In the genomic region with DNA sequence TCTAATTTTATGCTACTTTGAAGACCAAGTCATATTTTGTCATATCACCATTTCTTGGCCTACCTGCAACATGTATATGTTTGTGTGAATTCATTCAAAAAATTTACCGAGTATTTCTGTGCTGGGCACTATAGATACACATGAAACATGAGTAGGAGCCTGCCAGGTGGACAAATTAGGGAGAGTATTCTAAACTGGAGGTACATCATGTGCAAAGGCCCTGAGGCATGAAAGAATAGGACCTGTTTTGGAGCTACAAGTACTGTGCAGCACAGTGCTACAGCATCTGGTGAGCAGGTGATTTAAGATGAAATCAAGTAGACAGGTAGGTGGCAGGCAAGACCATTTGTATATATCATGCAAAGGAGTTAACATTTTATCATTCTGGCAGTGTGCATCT, we compare ENCODE assay signal across 37 cellular contexts.
DNase-seq lines count a peak whose midpoint lies in the region; ATAC-seq, FAIRE-seq and TF ChIP-seq lines count a peak whose summit lies in the region.
"Had no signal": no experiment of that assay in that cellular context is flagged by ENCODE, and none has a peak within 500 bp of the region (broad histone marks: within the 10 kb centered on the region; RNA-seq: fewer than 3 reads in every experiment).

No MANE protein-coding gene starts in this region.

- H3K9me3 ChIP-seq in HEK293 (ENCODE audit: control insufficient read depth, insufficient read depth, low read depth, low read length), result no peaks in the 10 kb centered on the region
- no peaks in the 10 kb centered on the region for H3K9me3 ChIP-seq in K562 (replicated peaks; ENCODE audit: control insufficient read depth, insufficient read depth, low read depth, low read length)
- H3K9me3 ChIP-seq in heart right ventricle, result peaks cover 0 to 8% (median 0%) of the 10 kb centered on the region in 11 donors
- no peaks in the 10 kb centered on the region for H3K9me3 ChIP-seq in esophagus squamous epithelium
- H3K9me3 ChIP-seq: A549, BE2C, BLaER1 had no signal

- POLR2A ChIA-PET in HEK293 (lab: Yijun Ruan, JAX), result no interaction called here
- POLR2A ChIA-PET in K562 (lab: Yijun Ruan, JAX), result interaction anchor here (0.6 kb wide), 2 partner anchors 48 to 464 kb away, joined by 3 to 4 read pairs; no protein-coding TSS in a partner anchor
- POLR2A ChIA-PET in naive thymus-derived CD8-positive, alpha-beta T cell (lab: Charles Lee), result no interaction called here

- TF ChIP-seq RAD21 in K562 (CRISPR knock-in tag; conservative IDR thresholded peaks at IDR 0.05 in 1 of 2, IDR thresholded peaks at IDR 0.05 in 1 of 2), result no peak

- H3K4me3 Mint-ChIP-seq in naive thymus-derived CD8-positive, alpha-beta T cell, result no peak overlapping the region
- H3K4me3 Mint-ChIP-seq: B cell; CD14-positive monocyte; CD4-positive, alpha-beta memory T cell; CD4-positive, alpha-beta T cell; CD4-positive, CD25-positive, alpha-beta regulatory T cell; CD8-positive, alpha-beta memory T cell; CD8-positive, alpha-beta T cell had no signal

- H3K9ac ChIP-seq in K562 (ENCODE audit: insufficient read depth in 1 of 2, low read depth in 2 of 2, low read length in 2 of 2), result no peak overlapping the region
- H3K9ac ChIP-seq: BLaER1; BLaER1 treated with 17β-estradiol and CSF1 and Interleukin-3, amounts not matched to agents 10 nM and 100 nM had no signal

- H3K4me1 ChIP-seq in HEK293 (ENCODE audit: control insufficient read depth, insufficient read depth, low read length) (no peaks in the 10 kb centered on the region), K562 (replicated peaks in 1 of 2; ENCODE audit: control insufficient read depth in 2 of 2, insufficient read depth in 2 of 2, low read length in 2 of 2) (no peaks in the 10 kb centered on the region), urinary bladder (ENCODE audit: insufficient read depth) (no peaks in the 10 kb centered on the region), heart right ventricle (no peaks in the 10 kb centered on the region), esophagus squamous epithelium (no peaks in the 10 kb centered on the region)
- H3K4me1 ChIP-seq: A549; BE2C; BLaER1; BLaER1 treated with 17β-estradiol and CSF1 and Interleukin-3, amounts not matched to agents 10 nM and 100 nM; Caco-2 had no signal

- BruUV-seq in K562 (replicated peaks; lab: Mats Ljungman, UMichigan), result no TSS peak

- WGBS in K562 (ENCODE audit: insufficient coverage, low coverage, missing lambda C conversion rate), result 0% methylated on average over 1 of the region's 1 CpG
- 88% methylated on average over 1 of the region's 1 CpG for WGBS in urinary bladder
- 96 to 97% methylated on average over 1 of the region's 1 CpG for WGBS in heart right ventricle, 2 donors
- WGBS in esophagus squamous epithelium, 2 donors, result 89 to 100% methylated on average over 1 of the region's 1 CpG

- TF ChIP-seq EP300 in K562 (IDR thresholded peaks at IDR 0.05; ENCODE audit: low read length), result no peak

- DNase-seq in NCI-H69 (lab: John Stamatoyannopoulos, UW) (peak; percentile 6), K562 (ENCODE audit: extremely low read depth in 1 of 4, low spot score in 3 of 4) (no peak), heart right ventricle (no peak), esophagus squamous epithelium (lab: John Stamatoyannopoulos, UW) (no peak)
- DNase-seq in naive thymus-derived CD8-positive, alpha-beta T cell, result no peak
- DNase-seq: 8988T; ACHN; AML-193; BE2C; C1 segment of cervical spinal cord; Caco-2; Calu3; CD4-positive, alpha-beta memory T cell; CD4-positive, alpha-beta T cell; CD4-positive, CD25-positive, alpha-beta regulatory T cell; CD8-positive, alpha-beta memory T cell; CD8-positive, alpha-beta T cell; COR-L47; DMS 273 treated with DMSO at 0.1 percent for 48 hours; DMS153; DMS53; DMS79; DMS79 treated with DMSO at 0.1 percent for 48 hours; DND-41; EL had no signal

- H3K27ac Mint-ChIP-seq in naive thymus-derived CD8-positive, alpha-beta T cell, result no peak overlapping the region
- H3K27ac Mint-ChIP-seq: B cell; CD14-positive monocyte; CD4-positive, alpha-beta memory T cell; CD4-positive, alpha-beta T cell; CD4-positive, CD25-positive, alpha-beta regulatory T cell; CD8-positive, alpha-beta memory T cell; CD8-positive, alpha-beta T cell had no signal

- TF ChIP-seq POLR2A in K562 (conservative IDR thresholded peaks at IDR 0.05) (no peak), esophagus squamous epithelium (IDR thresholded peaks at IDR 0.05) (no peak)

- H3K36me3 ChIP-seq in HEK293 (ENCODE audit: control insufficient read depth in 2 of 2, insufficient read depth in 1 of 2, low read length in 2 of 2) (no peaks in the 10 kb centered on the region), K562 (ENCODE audit: control insufficient read depth, insufficient read depth, low read length) (no peaks in the 10 kb centered on the region), urinary bladder (ENCODE audit: insufficient read depth) (no peaks in the 10 kb centered on the region), heart right ventricle (no peaks in the 10 kb centered on the region), esophagus squamous epithelium (no peaks in the 10 kb centered on the region)
- H3K36me3 ChIP-seq: BE2C; BLaER1; BLaER1 treated with 17β-estradiol and CSF1 and Interleukin-3, amounts not matched to agents 10 nM and 100 nM had no signal

- H3K27ac ChIP-seq in HEK293 (ENCODE audit: extremely low read depth, low read depth, low read length) (no peak overlapping the region), K562 (ENCODE audit: extremely low read depth, low read depth, low read length) (no peak overlapping the region), urinary bladder (ENCODE audit: low read depth) (peak overlapping the region; percentile 23), heart right ventricle (no peak overlapping the region), esophagus squamous epithelium (no peak overlapping the region)
- H3K27ac ChIP-seq: 22Rv1; A549; BLaER1; BLaER1 treated with 17β-estradiol and CSF1 and Interleukin-3, amounts not matched to agents 10 nM and 100 nM; C4-2B had no signal

- no peaks in the 10 kb centered on the region for H3K36me3 Mint-ChIP-seq in naive thymus-derived CD8-positive, alpha-beta T cell
- H3K36me3 Mint-ChIP-seq: CD14-positive monocyte; CD4-positive, CD25-positive, alpha-beta regulatory T cell; CD8-positive, alpha-beta memory T cell; CD8-positive, alpha-beta T cell had no signal

- no peaks in the 10 kb centered on the region for H3K4me1 Mint-ChIP-seq in naive thymus-derived CD8-positive, alpha-beta T cell
- H3K4me1 Mint-ChIP-seq: B cell; CD14-positive monocyte; CD4-positive, alpha-beta memory T cell; CD4-positive, CD25-positive, alpha-beta regulatory T cell; CD8-positive, alpha-beta memory T cell had no signal

- no peaks in the 10 kb centered on the region for H3K27me3 ChIP-seq in K562 (ENCODE audit: control insufficient read depth in 2 of 2, insufficient read depth in 2 of 2, low read length in 2 of 2)
- H3K27me3 ChIP-seq in heart right ventricle, result peaks cover 0 to 27% (median 6%) of the 10 kb centered on the region in 7 donors
- H3K27me3 ChIP-seq in esophagus squamous epithelium, result no peaks in the 10 kb centered on the region
- H3K27me3 ChIP-seq: BE2C; BLaER1; BLaER1 treated with 17β-estradiol and CSF1 and Interleukin-3, amounts not matched to agents 10 nM and 100 nM had no signal

- H4K20me1 ChIP-seq in K562 (replicated peaks; ENCODE audit: control insufficient read depth, insufficient read depth, low read length), result no peaks in the 10 kb centered on the region
- H4K20me1 ChIP-seq: BLaER1; BLaER1 treated with 17β-estradiol and CSF1 and Interleukin-3, amounts not matched to agents 10 nM and 100 nM had no signal

- peaks cover 3 to 10% (median 7%) of the 10 kb centered on the region in 5 donors for H3K27me3 Mint-ChIP-seq in naive thymus-derived CD8-positive, alpha-beta T cell

- TF ChIP-seq CTCF in HEK293 (tag by site-specific recombination; IDR thresholded peaks at IDR 0.05) (no peak), K562 (IDR thresholded peaks at IDR 0.05 in 2 of 3, conservative IDR thresholded peaks at IDR 0.05 in 1 of 3; ENCODE audit: insufficient read depth in 2 of 3, low read depth in 1 of 3, low read length in 3 of 3) (no peak), heart right ventricle (IDR thresholded peaks at IDR 0.05) (no peak), esophagus squamous epithelium (IDR thresholded peaks at IDR 0.05) (no peak)

- CTCF ChIA-PET in HEK293 (lab: Yijun Ruan, JAX), result interaction anchor here (1.1 kb wide), 1 partner anchor 485 kb away, joined by 3 read pairs; no protein-coding TSS in a partner anchor
- CTCF ChIA-PET in K562 (lab: Yijun Ruan, JAX; ENCODE audit: low intra/inter-chr PET ratio), result no interaction called here

- H3K9me1 ChIP-seq in K562 (ENCODE audit: control insufficient read depth, insufficient read depth, low read length), result no peaks in the 10 kb centered on the region

- no peak overlapping the region for H3K4me2 ChIP-seq in K562 (ENCODE audit: insufficient read depth, low read length)
- H3K4me2 ChIP-seq: A549; BLaER1; BLaER1 treated with 17β-estradiol and CSF1 and Interleukin-3, amounts not matched to agents 10 nM and 100 nM had no signal

- peaks cover 0 to 5% (median 0%) of the 10 kb centered on the region in 9 donors for H3K9me3 Mint-ChIP-seq in naive thymus-derived CD8-positive, alpha-beta T cell
- H3K9me3 Mint-ChIP-seq: CD4-positive, alpha-beta T cell; CD8-positive, alpha-beta memory T cell; CD8-positive, alpha-beta T cell had no signal

- intact Hi-C loops in K562 (cut with micrococcal nuclease), result no loop called here
- intact Hi-C loops in heart right ventricle (cut with DNase I), result no loop called here
- intact Hi-C loops in esophagus squamous epithelium (cut with DNase I), result no loop called here

- in situ Hi-C loops in K562 (cut with MboI), result no loop called here

- ATAC-seq in K562 (no peak), heart right ventricle (no peak), HG02610 (IDR thresholded peaks at IDR 0.05; ENCODE audit: unreplicated experiment) (no peak)
- ATAC-seq in naive thymus-derived CD8-positive, alpha-beta T cell, result no peak
- ATAC-seq: A549; CD8-positive, alpha-beta T cell had no signal

- no peak for FAIRE-seq in K562 (lab: Jason Lieb, UNC)
- FAIRE-seq: A204.1, A549, D721Med had no signal

- no peak overlapping the region for H3K4me3 ChIP-seq in HEK293 (ENCODE audit: low read depth, low read length)
- no peak overlapping the region for H3K4me3 ChIP-seq in K562
- peak overlapping the region; percentile 18 for H3K4me3 ChIP-seq in urinary bladder (ENCODE audit: low read depth, low read length)
- no peak overlapping the region for H3K4me3 ChIP-seq in heart right ventricle
- H3K4me3 ChIP-seq in esophagus squamous epithelium, result no peak overlapping the region
- H3K4me3 ChIP-seq: A549; BLaER1; BLaER1 treated with 17β-estradiol and CSF1 and Interleukin-3, amounts not matched to agents 10 nM and 100 nM had no signal

- no peak overlapping the region for H2AFZ ChIP-seq in K562 (ENCODE audit: low read depth, low read length)

- no peaks in the 10 kb centered on the region for H3K79me2 ChIP-seq in K562 (ENCODE audit: control insufficient read depth, insufficient read depth, low read length)

TF ChIP-seq in HEK293, 187 proteins besides CTCF, POLR2A, EP300 and RAD21:
- TF ChIP-seq ZNF623 (tag by site-specific recombination; IDR thresholded peaks at IDR 0.05), result peak; percentile 62
- TF ChIP-seq PRDM1 (tag by site-specific recombination; IDR thresholded peaks at IDR 0.05), result no peak
TF ChIP-seq in HEK293: peak in this region for 1.

TF ChIP-seq in K562, 482 proteins besides CTCF, POLR2A, EP300 and RAD21 (continues in another document):
- no peak for TF ChIP-seq TAL1 (IDR thresholded peaks at IDR 0.05)
